Comparison of ENCODE assay signal across 17 cellular contexts in the genomic region with DNA sequence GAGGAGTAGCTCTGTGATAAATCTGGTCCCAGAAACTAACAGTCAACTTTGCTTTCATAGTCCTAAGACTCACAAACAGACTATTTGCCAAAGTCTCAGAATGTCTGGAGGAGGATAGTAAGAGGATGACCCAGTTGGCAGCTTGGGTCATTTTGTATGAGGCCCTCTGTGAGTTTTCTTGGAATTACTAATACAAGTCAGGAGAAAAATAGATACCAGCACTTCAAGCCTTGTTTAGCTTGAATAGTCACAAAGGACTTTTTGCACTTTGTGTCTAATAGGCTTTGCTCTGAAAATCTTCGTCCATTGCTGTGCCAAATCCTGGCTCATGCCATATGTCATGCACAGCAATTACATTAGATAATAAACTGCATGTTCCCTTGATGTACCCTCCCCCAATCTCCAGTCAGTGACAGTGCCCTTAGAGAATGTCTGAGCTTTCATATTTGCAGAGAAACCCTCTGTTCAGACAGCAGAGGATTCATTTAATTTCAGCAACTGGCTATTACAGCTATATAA.
DNase-seq lines count a peak whose midpoint lies in the region; ATAC-seq, FAIRE-seq and TF ChIP-seq lines count a peak whose summit lies in the region.
"Had no signal": no experiment of that assay in that cellular context is flagged by ENCODE, and none has a peak within 500 bp of the region (broad histone marks: within the 10 kb centered on the region; RNA-seq: fewer than 3 reads in every experiment).

No MANE protein-coding gene starts in this region.

- POLR2A ChIA-PET in H1 (lab: Charles Lee; ENCODE audit: partially characterized antibody): no interaction called here
- POLR2A ChIA-PET in activated CD4-positive, alpha-beta T cell treated with anti-CD3 and anti-CD28 coated beads for 36 hours (lab: Charles Lee): no interaction called here

- no peak for ATAC-seq in GM18858 (IDR thresholded peaks at IDR 0.05; ENCODE audit: unreplicated experiment)
- ATAC-seq in activated CD4-positive, alpha-beta T cell treated with anti-CD3 and anti-CD28 coated beads for 36 hours: no peak
- ATAC-seq: activated CD8-positive, alpha-beta memory T cell treated with anti-CD3 and anti-CD28 coated beads, Interleukin-2, amount 10 ng/mL, durations not matched to agents 7 days and 5 days; esophagus mucosa; psoas muscle; T-cell; WTC11 had no signal

- H2AFZ ChIP-seq in H1 (ENCODE audit: low read length): no peak overlapping the region
- H2AFZ ChIP-seq: hepatocyte had no signal

- no peaks in the 10 kb centered on the region for H3K4me1 ChIP-seq in H1 (replicated peaks in 1 of 4; ENCODE audit: control insufficient read depth in 3 of 4, insufficient read depth in 4 of 4, low read length in 3 of 4)
- H3K4me1 ChIP-seq: Peyer's patch had no signal

- intact Hi-C loops in activated CD4-positive, alpha-beta T cell treated with anti-CD3 and anti-CD28 coated beads for 36 hours (cut with DNase I, micrococcal nuclease): no loop called here

- H3K27ac Mint-ChIP-seq in neural crest cell (ENCODE audit: unreplicated experiment): peak overlapping the region; percentile 71
- H3K27ac Mint-ChIP-seq in activated CD4-positive, alpha-beta T cell treated with anti-CD3 and anti-CD28 coated beads for 36 hours: no peak overlapping the region
- H3K27ac Mint-ChIP-seq: activated CD8-positive, alpha-beta memory T cell treated with anti-CD3 and anti-CD28 coated beads, Interleukin-2, amount 10 ng/mL, durations not matched to agents 7 days and 5 days; naive B cell; T-cell; WTC11 had no signal

- peaks cover 8% of the 10 kb centered on the region for H3K9me3 Mint-ChIP-seq in neural crest cell
- no peaks in the 10 kb centered on the region for H3K9me3 Mint-ChIP-seq in activated CD4-positive, alpha-beta T cell treated with anti-CD3 and anti-CD28 coated beads for 36 hours (ENCODE audit: low read depth)

- in situ Hi-C loops in GM13977 (cut with MboI; ENCODE audit: low pct_unique_long_range_greater_than_20kb, low sequenced_read_pairs, unreplicated experiment): no loop called here

- H3K36me3 Mint-ChIP-seq in neural crest cell (ENCODE audit: low read depth): peaks cover 3% of the 10 kb centered on the region
- no peaks in the 10 kb centered on the region for H3K36me3 Mint-ChIP-seq in activated CD4-positive, alpha-beta T cell treated with anti-CD3 and anti-CD28 coated beads for 36 hours (ENCODE audit: low read depth)
- H3K36me3 Mint-ChIP-seq: activated CD8-positive, alpha-beta memory T cell treated with anti-CD3 and anti-CD28 coated beads, Interleukin-2, amount 10 ng/mL, durations not matched to agents 7 days and 5 days; naive B cell; T-cell; WTC11 had no signal

- no peaks in the 10 kb centered on the region for H4K20me1 ChIP-seq in H1 (replicated peaks in 1 of 2; ENCODE audit: control insufficient read depth in 1 of 2, insufficient read depth in 2 of 2, low read length in 2 of 2)

- no peak overlapping the region for H3K23ac ChIP-seq in H1 (ENCODE audit: insufficient read length)

- H3K4me3 Mint-ChIP-seq in neural crest cell: no peak overlapping the region
- H3K4me3 Mint-ChIP-seq in activated CD4-positive, alpha-beta T cell treated with anti-CD3 and anti-CD28 coated beads for 36 hours: no peak overlapping the region
- H3K4me3 Mint-ChIP-seq: activated CD8-positive, alpha-beta memory T cell treated with anti-CD3 and anti-CD28 coated beads, Interleukin-2, amount 10 ng/mL, durations not matched to agents 7 days and 5 days; naive B cell; T-cell; WTC11 had no signal

- H2BK20ac ChIP-seq in H1 (ENCODE audit: low read length): 0 out of 2 replicates have a peak overlapping the region, but pooled peaks have one; percentile 25

- CTCF ChIA-PET in H1 (lab: Charles Lee; ENCODE audit: partially characterized antibody): interaction anchor here (0.7 kb wide), 1 partner anchor 12 kb away, joined by 3 read pairs; no protein-coding TSS in a partner anchor
- CTCF ChIA-PET in activated CD4-positive, alpha-beta T cell treated with anti-CD3 and anti-CD28 coated beads for 36 hours (lab: Charles Lee): no interaction called here

- H2BK15ac ChIP-seq in H1 (ENCODE audit: low read length): no peak overlapping the region

- H2BK12ac ChIP-seq in H1 (ENCODE audit: low read depth, low read length): no peak overlapping the region

- no peaks in the 10 kb centered on the region for H3K36me3 ChIP-seq in H1 (ENCODE audit: control insufficient read depth in 2 of 4, insufficient read depth in 4 of 4, low read length in 3 of 4)
- H3K36me3 ChIP-seq: Peyer's patch had no signal

- H3K23me2 ChIP-seq in H1 (ENCODE audit: low read depth, low read length): no peaks in the 10 kb centered on the region

- no peak overlapping the region for H2AK5ac ChIP-seq in H1 (ENCODE audit: low read depth, low read length)

- no peak overlapping the region for H3K9ac ChIP-seq in H1 (replicated peaks in 1 of 4; ENCODE audit: extremely low read depth in 1 of 4, low read depth in 3 of 4, low read length in 3 of 4)

- no peak overlapping the region for H4K91ac ChIP-seq in H1 (replicated peaks; ENCODE audit: insufficient read length, low read length)

- no peaks in the 10 kb centered on the region for H3K27me3 Mint-ChIP-seq in neural crest cell (ENCODE audit: low read depth)
- no peaks in the 10 kb centered on the region for H3K27me3 Mint-ChIP-seq in activated CD4-positive, alpha-beta T cell treated with anti-CD3 and anti-CD28 coated beads for 36 hours
- H3K27me3 Mint-ChIP-seq: activated CD8-positive, alpha-beta memory T cell treated with anti-CD3 and anti-CD28 coated beads, Interleukin-2, amount 10 ng/mL, durations not matched to agents 7 days and 5 days; T-cell had no signal

- no peak overlapping the region for H3K4me2 ChIP-seq in H1 (ENCODE audit: insufficient read depth in 1 of 2, low read depth in 2 of 2, low read length in 2 of 2)
- H3K4me2 ChIP-seq: hepatocyte had no signal

- TF ChIP-seq EP300 in H1 (IDR thresholded peaks at IDR 0.05; ENCODE audit: borderline replicate concordance in 1 of 2, low read depth in 2 of 2, low read length in 2 of 2): no peak

- DNase-seq in DMS 273 treated with DMSO at 0.1 percent for 48 hours (lab: John Stamatoyannopoulos, UW) (peak; percentile 63), NCI-H446 (lab: John Stamatoyannopoulos, UW) (peak; percentile 48 to 85), H1 (ENCODE audit: low read depth in 1 of 2, low spot score in 2 of 2) (no peak), neural crest cell (ENCODE audit: low read depth, low spot score) (no peak), GM13977 (ENCODE audit: low spot score) (no peak)
- no peak for DNase-seq in stimulated activated naive CD4-positive, alpha-beta T cell treated with Interleukin-2 at 50 U/mL for 16 hours (lab: John Stamatoyannopoulos, UW)
- DNase-seq in activated CD4-positive, alpha-beta T cell treated with anti-CD3 and anti-CD28 coated beads for 36 hours: no peak
- DNase-seq: activated CD8-positive, alpha-beta memory T cell treated with anti-CD3 and anti-CD28 coated beads, Interleukin-2, amount 10 ng/mL, durations not matched to agents 7 days and 5 days; activated effector memory CD4-positive, alpha-beta T cell treated with anti-CD3 and anti-CD28 coated beads, Interleukin-2, amount 50 U/mL, for 16 hours; naive B cell; Peyer's patch; psoas muscle; T-cell had no signal

- H3K79me2 ChIP-seq in H1 (ENCODE audit: control insufficient read depth in 1 of 2, insufficient read depth in 2 of 2, low read length in 2 of 2): no peaks in the 10 kb centered on the region
- H3K79me2 ChIP-seq: hepatocyte had no signal

- H2BK5ac ChIP-seq in H1 (ENCODE audit: low read depth, low read length): no peak overlapping the region

- TF ChIP-seq CTCF in H1 (IDR thresholded peaks at IDR 0.05; ENCODE audit: control extremely low read depth in 1 of 3, insufficient read depth in 1 of 3, low read depth in 1 of 3, low read length in 3 of 3): no peak
- no peak for TF ChIP-seq CTCF in neural crest cell (conservative IDR thresholded peaks at IDR 0.05)
- no peak for TF ChIP-seq CTCF in GM13977 (IDR thresholded peaks at IDR 0.05; ENCODE audit: extremely low read depth, insufficient read depth, missing control alignments)

- H3K56ac ChIP-seq in H1 (replicated peaks; ENCODE audit: insufficient read length, low read depth, low read length): no peak overlapping the region

- TF ChIP-seq RAD21 in H1 (IDR thresholded peaks at IDR 0.05 in 1 of 2, conservative IDR thresholded peaks at IDR 0.05 in 1 of 2; ENCODE audit: low read depth in 2 of 2, low read length in 2 of 2): no peak

- no peak overlapping the region for H3K27ac ChIP-seq in H1 (ENCODE audit: low read depth, low read length)
- H3K27ac ChIP-seq: hepatocyte, Peyer's patch, psoas muscle had no signal

- H4K5ac ChIP-seq in H1 (ENCODE audit: insufficient read length, low read depth, low read length): no peak overlapping the region

- H3K9me3 ChIP-seq in H1 (ENCODE audit: insufficient read depth in 2 of 2, low read depth in 1 of 2, low read length in 1 of 2): peaks cover 0 to 3% of the 10 kb centered on the region in 2 experiments; a peak in 2 of 4 replicates
- H3K9me3 ChIP-seq: Peyer's patch, psoas muscle had no signal

- no peak overlapping the region for H3K18ac ChIP-seq in H1 (ENCODE audit: extremely low read depth, low read length)

- no peak for TF ChIP-seq POLR2A in H1 (IDR thresholded peaks at IDR 0.05; ENCODE audit: control extremely low read depth in 1 of 2, low read depth in 2 of 2, low read length in 2 of 2)

- FAIRE-seq in H1 (lab: Jason Lieb, UNC): no peak

- peaks cover 48% of the 10 kb centered on the region for H3K4me1 Mint-ChIP-seq in neural crest cell
- no peaks in the 10 kb centered on the region for H3K4me1 Mint-ChIP-seq in activated CD4-positive, alpha-beta T cell treated with anti-CD3 and anti-CD28 coated beads for 36 hours
- H3K4me1 Mint-ChIP-seq: activated CD8-positive, alpha-beta memory T cell treated with anti-CD3 and anti-CD28 coated beads, Interleukin-2, amount 10 ng/mL, durations not matched to agents 7 days and 5 days; T-cell had no signal

- 100% methylated on average over 1 of the region's 1 CpG; no CpG with 5 or more reads in 1 of the 2 experiments for WGBS in H1 (ENCODE audit: extremely low coverage in 1 of 2, insufficient coverage in 1 of 2, insufficient read length in 1 of 2, insufficient replicate concordance in 2 of 2, low coverage in 1 of 2, low lambda C conversion rate in 2 of 2, missing lambda C conversion rate in 1 of 2), 2 experiments

- no peak overlapping the region for H3K14ac ChIP-seq in H1 (ENCODE audit: insufficient read length)

- no peaks in the 10 kb centered on the region for H3K27me3 ChIP-seq in H1 (replicated peaks in 1 of 4; ENCODE audit: control insufficient read depth in 3 of 4, extremely low read depth in 1 of 4, insufficient read depth in 3 of 4, low read length in 3 of 4)
- H3K27me3 ChIP-seq: hepatocyte, Peyer's patch had no signal

- H4K8ac ChIP-seq in H1 (ENCODE audit: extremely low read depth, insufficient read depth, low read length): no peak overlapping the region

- H2BK120ac ChIP-seq in H1 (replicated peaks; ENCODE audit: low read depth, low read length): no peak overlapping the region

- H3K79me1 ChIP-seq in H1 (ENCODE audit: low read depth, low read length): no peaks in the 10 kb centered on the region

- no peak overlapping the region for H3K4ac ChIP-seq in H1 (replicated peaks; ENCODE audit: insufficient read length, low read depth, low read length)

- H3K4me3 ChIP-seq in H1 (ENCODE audit: extremely low read depth in 1 of 4, insufficient read depth in 2 of 4, low read depth in 3 of 4, low read length in 4 of 4): no peak overlapping the region
- H3K4me3 ChIP-seq: hepatocyte, Peyer's patch, psoas muscle had no signal

TF ChIP-seq in H1, 55 proteins besides CTCF, POLR2A, EP300 and RAD21 (continues in another document):
- TF ChIP-seq BACH1 (IDR thresholded peaks at IDR 0.05; ENCODE audit: low read length): no peak

Comparison
In these comparisons a context has a peak if more than half of its experiments do, and no peak if none do; other contexts are left out.
1. DNase-seq: peak in DMS 273 treated with DMSO at 0.1 percent for 48 hours (single experiment) and NCI-H446 (2 of 2); none in H1 (0 of 2), neural crest cell (single experiment), stimulated activated naive CD4-positive, alpha-beta T cell treated with Interleukin-2 at 50 U/mL for 16 hours (single experiment), activated CD4-positive, alpha-beta T cell treated with anti-CD3 and anti-CD28 coated beads for 36 hours (single experiment) and GM13977 (single experiment).